Comparison of ENCODE assay signal across 27 cellular contexts in genomic region chr2:211439011-211439410, GRCh38.
DNase-seq lines count a peak whose midpoint lies in the region; ATAC-seq and TF ChIP-seq lines count a peak whose summit lies in the region.
"Had no signal": no experiment of that assay in that cellular context is flagged by ENCODE, and none has a peak within 500 bp of the region (broad histone marks: within the 10 kb centered on the region; RNA-seq: fewer than 3 reads in every experiment).

No MANE protein-coding gene starts in this region.

- no peak for TF ChIP-seq CTCF in DOHH2 (IDR thresholded peaks at IDR 0.05; ENCODE audit: low read depth, low read length, poor library complexity, severe bottlenecking)
- TF ChIP-seq CTCF in Calu3 (IDR thresholded peaks at IDR 0.05; ENCODE audit: unreplicated experiment): no peak

- no TSS peak for BruUV-seq in Calu3 (replicated peaks; lab: Mats Ljungman, UMichigan)

- peak; percentile 27 for DNase-seq in NCI-H446 treated with DMSO at 0.1 percent for 48 hours (lab: John Stamatoyannopoulos, UW)
- DNase-seq in foreskin melanocyte: peak; percentile 20
- peak; percentile 58 for DNase-seq in renal cortical epithelial cell (ENCODE audit: low read depth)
- DNase-seq in LoVo (ENCODE audit: low spot score): no peak
- no peak for DNase-seq in NK-92 (lab: John Stamatoyannopoulos, UW; ENCODE audit: unreplicated experiment)
- no peak for DNase-seq in Calu3
- DNase-seq: C1 segment of cervical spinal cord; CD4-positive, alpha-beta memory T cell; COR-L47; GF-D8; MV-4-11; NCI-H1105; NCI-H1436 treated with DMSO at 0.1 percent for 48 hours; NCI-H187 treated with DMSO at 0.1 percent for 48 hours; NCI-H2171 treated with DMSO at 0.1 percent for 48 hours; NCI-H345; NCI-H524 treated with DMSO at 0.1 percent for 48 hours; NCI-H774; NK-92 treated with Interleukin-12 subunit alpha and Interleukin-12 subunit beta, amount 100 ng/mL, for 24 hours; PC-9; Right ventricle myocardium superior; RPMI8226 had no signal

- H3K27me3 Mint-ChIP-seq in Calu3 (ENCODE audit: unreplicated experiment): no peaks in the 10 kb centered on the region

- no peaks in the 10 kb centered on the region for H3K27me3 ChIP-seq in DOHH2 (ENCODE audit: control insufficient read depth, low read length)
- H3K27me3 ChIP-seq: SJSA1 had no signal

- H3K36me3 Mint-ChIP-seq in Calu3 (ENCODE audit: insufficient read depth, unreplicated experiment): no peaks in the 10 kb centered on the region
- H3K36me3 Mint-ChIP-seq: CD4-positive, alpha-beta memory T cell had no signal

- intact Hi-C loops in Calu3 (cut with micrococcal nuclease; ENCODE audit: unreplicated experiment): no loop called here

- H3F3A ChIP-seq in DOHH2 (ENCODE audit: control insufficient read depth, insufficient read depth): no peaks in the 10 kb centered on the region

- H3K27ac Mint-ChIP-seq in Calu3 (ENCODE audit: unreplicated experiment): no peak overlapping the region
- H3K27ac Mint-ChIP-seq: CD4-positive, alpha-beta memory T cell had no signal

- no peak for ATAC-seq in HG03457 (IDR thresholded peaks at IDR 0.05; ENCODE audit: unreplicated experiment)
- ATAC-seq: HCT116, K562 had no signal

- H3K4me3 ChIP-seq in DOHH2 (ENCODE audit: low read length): no peak overlapping the region
- H3K4me3 ChIP-seq: K562, PC-9, SJSA1 had no signal

- H3K4me1 ChIP-seq in DOHH2 (ENCODE audit: control insufficient read depth, low read length): peaks cover 22% of the 10 kb centered on the region
- H3K4me1 ChIP-seq: SJSA1 had no signal

- H3K79me2 ChIP-seq in DOHH2 (ENCODE audit: control insufficient read depth, low read length): no peaks in the 10 kb centered on the region

- CTCF ChIA-PET in Calu3 (lab: Charles Lee): no interaction called here

- H3K27ac ChIP-seq in DOHH2 (ENCODE audit: low read depth, low read length): no peak overlapping the region
- H3K27ac ChIP-seq: PC-9, SJSA1 had no signal

- H4K20me1 ChIP-seq in DOHH2 (ENCODE audit: control insufficient read depth, insufficient read depth, low read depth, low read length): no peaks in the 10 kb centered on the region

- no peaks in the 10 kb centered on the region for H3K36me3 ChIP-seq in DOHH2 (ENCODE audit: control insufficient read depth, low read length)
- H3K36me3 ChIP-seq: SJSA1 had no signal

- H3K4me2 ChIP-seq in DOHH2 (ENCODE audit: low read length): peak overlapping the region; percentile 25
- H3K4me2 ChIP-seq: PC-9 had no signal

- H3K9me3 ChIP-seq in DOHH2 (ENCODE audit: control insufficient read depth, insufficient read depth, low read length): no peaks in the 10 kb centered on the region
- H3K9me3 ChIP-seq: SJSA1 had no signal

- H3K9me2 ChIP-seq in DOHH2 (replicated peaks; ENCODE audit: control insufficient read depth, low read length): no peaks in the 10 kb centered on the region

- H3K4me3 Mint-ChIP-seq in Calu3 (ENCODE audit: low read depth, unreplicated experiment): no peak overlapping the region
- H3K4me3 Mint-ChIP-seq: CD4-positive, alpha-beta memory T cell had no signal

- no peaks in the 10 kb centered on the region for H3K9me3 Mint-ChIP-seq in Calu3 (ENCODE audit: low read depth, unreplicated experiment)

- H3K4me1 Mint-ChIP-seq in Calu3 (ENCODE audit: low read depth, unreplicated experiment): no peaks in the 10 kb centered on the region
- H3K4me1 Mint-ChIP-seq: CD4-positive, alpha-beta memory T cell had no signal

Comparison
In these comparisons a context has a peak if more than half of its experiments do, and no peak if none do; other contexts are left out.
1. DNase-seq: peak in NCI-H446 treated with DMSO at 0.1 percent for 48 hours (single experiment), foreskin melanocyte (single experiment) and renal cortical epithelial cell (single experiment); none in LoVo (single experiment), NK-92 (single experiment) and Calu3 (single experiment).